Comparison of ENCODE assay signal across 8 cellular contexts in genomic region chr11:59754859-59755700, GRCh38. TPM values are rescaled to one million over a fixed set of nuclear protein-coding genes. Genes with fewer than 3 reads are reported as not detected.
DNase-seq lines count a peak whose midpoint lies in the region; ATAC-seq and TF ChIP-seq lines count a peak whose summit lies in the region.

Gene STX3, plus strand, starts transcription at chr11:59755376. Its CDS starts 230 bp downstream, at chr11:59755606.

- H3K4me2 ChIP-seq in hepatocyte: peak within 1 kb of the TSS; percentile 96

- WGBS in hepatocyte (ENCODE audit: low lambda C conversion rate, missing lambda C conversion rate): under 1% methylated on average over 31 of the region's 80 CpGs
- WGBS in aorta, 2 donors: 0% methylated on average over 46 to 80 of the region's 80 CpGs

- H3K4me1 ChIP-seq in hepatocyte (ENCODE audit: insufficient read depth) (peaks cover 9% of the 10 kb centered on the region), aorta (ENCODE audit: control insufficient read depth in 1 of 2, insufficient read depth in 2 of 2, low read length in 2 of 2) (peaks cover 0 to 2% of the 10 kb centered on the region in 2 donors)

- in situ Hi-C loops in astrocyte of the spinal cord (cut with HindIII; ENCODE audit: low sequenced_read_pairs): no loop called here

- no peaks in the 10 kb centered on the region for H3K36me3 ChIP-seq in GM06990 (ENCODE audit: control insufficient read depth, insufficient read depth, low read length)
- no peaks in the 10 kb centered on the region for H3K36me3 ChIP-seq in hepatocyte (replicated peaks; ENCODE audit: insufficient read depth, low read depth)
- H3K36me3 ChIP-seq in aorta (ENCODE audit: control insufficient read depth in 1 of 2, insufficient read depth in 2 of 2, low read length in 1 of 2): peaks cover 0 to 2% of the 10 kb centered on the region in 2 donors

- peaks cover 30% of the 10 kb centered on the region for H4K20me1 ChIP-seq in hepatocyte (ENCODE audit: insufficient read depth, poor library complexity, severe bottlenecking)

- no peaks in the 10 kb centered on the region for H3K27me3 ChIP-seq in GM06990 (replicated peaks; ENCODE audit: control insufficient read depth, insufficient read depth, low read length)
- H3K27me3 ChIP-seq in hepatocyte: no peaks in the 10 kb centered on the region
- H3K27me3 ChIP-seq in aorta (ENCODE audit: control insufficient read depth in 1 of 2, insufficient read depth in 2 of 2, low read length in 1 of 2): no peaks in the 10 kb centered on the region

- H3K79me2 ChIP-seq in hepatocyte: peaks cover 43% of the 10 kb centered on the region

- DNase-seq in GM06990 (ENCODE audit: extremely low read depth, insufficient read length) (peak; percentile 64), NCI-H128 (lab: John Stamatoyannopoulos, UW; ENCODE audit: unreplicated experiment) (peak; percentile 44), T-helper 9 cell (peak; percentile 63), astrocyte of the spinal cord (ENCODE audit: low read depth, low spot score) (peak; percentile 58), hepatocyte (ENCODE audit: low spot score) (peak; percentile 92), retinal pigment epithelial cell (ENCODE audit: low read depth) (no peak), aorta (peak; percentile 78 to 91)

- H3K27ac ChIP-seq in hepatocyte (peak within 1 kb of the TSS; percentile 99), aorta (ENCODE audit: low read depth in 1 of 2, low read length in 2 of 2) (peak within 1 kb of the TSS; percentile 49 to 98)

- ATAC-seq in HG02610 (IDR thresholded peaks at IDR 0.05; ENCODE audit: unreplicated experiment) (peak; percentile 78), aorta (ENCODE audit: low FRiP score) (peak; percentile 89)

- intact Hi-C loops in aorta (cut with DNase I): loop anchor here (1.0 to 10.0 kb wide), 6 partner anchors 47 to 203 kb away; partner anchors contain the start of genes MRPL16 (in 1 of the 2) and PATL1 (in 1 of the 2)

- H3K9me3 ChIP-seq in hepatocyte (ENCODE audit: low read depth): no peaks in the 10 kb centered on the region
- no peaks in the 10 kb centered on the region for H3K9me3 ChIP-seq in aorta (ENCODE audit: control insufficient read depth, low read length)

- H2AFZ ChIP-seq in hepatocyte: peak within 1 kb of the TSS; percentile 92

- no peaks in the 10 kb centered on the region for H3K9me2 ChIP-seq in hepatocyte (replicated peaks; ENCODE audit: insufficient read depth)

- no peak for TF ChIP-seq CTCF in GM06990 (IDR thresholded peaks at IDR 0.05; ENCODE audit: insufficient read depth, low read length, poor library complexity, severe bottlenecking)
- TF ChIP-seq CTCF in astrocyte of the spinal cord (IDR thresholded peaks at IDR 0.05; ENCODE audit: low read depth, low read length): no peak
- no peak for TF ChIP-seq CTCF in hepatocyte (IDR thresholded peaks at IDR 0.05; ENCODE audit: poor library complexity)
- peak; percentile 2 for TF ChIP-seq CTCF in retinal pigment epithelial cell (conservative IDR thresholded peaks at IDR 0.05; ENCODE audit: low read depth, low read length)

- peak within 1 kb of the TSS; percentile 77 for H3K4me3 ChIP-seq in GM06990 (replicated peaks; ENCODE audit: low read depth, low read length)
- H3K4me3 ChIP-seq in astrocyte of the spinal cord (ENCODE audit: low read depth, low read length): peak within 1 kb of the TSS; percentile 86
- peak within 1 kb of the TSS; percentile 99 for H3K4me3 ChIP-seq in hepatocyte
- H3K4me3 ChIP-seq in retinal pigment epithelial cell (ENCODE audit: low read length): peak within 1 kb of the TSS; percentile 74
- peak within 1 kb of the TSS; percentile 91 to 95 for H3K4me3 ChIP-seq in aorta (ENCODE audit: low read length in 2 of 2)

RNA-seq across cellular contexts. Expression of gene STX3, which starts in this region (rescaled TPM):
- 140 and 153 TPM in 2 replicates for total RNA-seq in hepatocyte
- 65.3 and 73.1 TPM in 2 replicates for polyA plus RNA-seq in hepatocyte
- 10 to 100 TPM; 22.5 to 23.2 TPM for total RNA-seq in aorta
- polyA plus RNA-seq in aorta: 10 to 100 TPM; 12.7 to 21.0 TPM
